In the genomic region with DNA sequence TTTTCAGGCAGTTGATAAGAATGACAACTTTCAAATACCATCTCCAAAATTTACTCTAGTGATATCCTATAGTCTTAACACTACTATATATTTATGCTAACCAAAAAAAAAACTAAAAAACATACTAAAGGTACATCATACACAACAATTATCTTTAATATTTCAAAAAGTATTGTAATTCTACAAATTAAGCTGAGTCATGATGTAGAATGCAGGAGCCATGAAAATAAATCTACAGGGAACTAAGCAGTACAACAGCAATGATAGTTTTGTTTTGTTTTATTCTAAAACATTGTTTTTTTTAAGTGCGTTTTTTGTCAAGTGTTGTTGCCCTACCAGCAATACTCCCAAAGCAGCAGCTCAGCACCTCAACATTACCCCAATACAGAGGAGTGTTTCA, we compare ENCODE assay signal across 18 cellular contexts.
DNase-seq lines count a peak whose midpoint lies in the region; ATAC-seq, FAIRE-seq and TF ChIP-seq lines count a peak whose summit lies in the region.
"Had no signal": no experiment of that assay in that cellular context is flagged by ENCODE, and none has a peak within 500 bp of the region (broad histone marks: within the 10 kb centered on the region; RNA-seq: fewer than 3 reads in every experiment).

No MANE protein-coding gene starts in this region.

- H3K4me1 Mint-ChIP-seq in WTC11 = peaks cover 5% of the 10 kb centered on the region; the same call in 1 of the 2 replicates
- H3K4me1 Mint-ChIP-seq in CD8-positive, alpha-beta memory T cell = no peaks in the 10 kb centered on the region
- H3K4me1 Mint-ChIP-seq: CD4-positive, alpha-beta memory T cell had no signal

- no peak for TF ChIP-seq RAD21 in HepG2 (CRISPR knock-in tag; IDR thresholded peaks at IDR 0.05)

- CTCF ChIA-PET in HepG2 (lab: Yijun Ruan, JAX; ENCODE audit: low intra/inter-chr PET ratio, low total read pairs) = no interaction called here
- CTCF ChIA-PET in WTC11 (lab: Charles Lee) = no interaction called here
- CTCF ChIA-PET in CD8-positive, alpha-beta memory T cell (lab: Charles Lee) = no interaction called here

- TF ChIP-seq CTCF in HepG2 (CRISPR knock-in tag; IDR thresholded peaks at IDR 0.05) (no peak), right lobe of liver (IDR thresholded peaks at IDR 0.05) (no peak), WTC11 (IDR thresholded peaks at IDR 0.05) (no peak), kidney (IDR thresholded peaks at IDR 0.05; ENCODE audit: borderline replicate concordance, extremely low read depth, insufficient read depth) (no peak)

- in situ Hi-C loops in HepG2 (cut with HindIII; ENCODE audit: extremely low pct_ligation_motif_present, low pct_unique_long_range_greater_than_20kb) = no loop called here

- H3K9ac ChIP-seq in HepG2 (ENCODE audit: insufficient read depth, low read depth, low read length) = no peak overlapping the region
- no peak overlapping the region for H3K9ac ChIP-seq in kidney (ENCODE audit: low read length in 2 of 2)

- WGBS in HepG2 (ENCODE audit: low lambda C conversion rate) = 95% methylated on average over 1 of the region's 1 CpG
- 80% methylated on average over 1 of the region's 1 CpG for WGBS in right lobe of liver (ENCODE audit: insufficient coverage, low coverage, low lambda C conversion rate, missing lambda C conversion rate)

- H3K27me3 ChIP-seq in HepG2 (ENCODE audit: control insufficient read depth in 1 of 2, insufficient read depth in 2 of 2, low read length in 2 of 2) (no peaks in the 10 kb centered on the region; a peak in 1 of 5 replicates), right lobe of liver (no peaks in the 10 kb centered on the region)
- H3K27me3 ChIP-seq in CD8-positive, alpha-beta memory T cell (ENCODE audit: insufficient read depth, low read length, poor library complexity, severe bottlenecking) = no peaks in the 10 kb centered on the region

- intact Hi-C loops in HepG2 (cut with micrococcal nuclease; ENCODE audit: unreplicated experiment) = no loop called here
- intact Hi-C loops in right lobe of liver (cut with DNase I) = no loop called here
- intact Hi-C loops in kidney (cut with DNase I) = no loop called here

- FAIRE-seq in HepG2 (lab: Jason Lieb, UNC) (no peak), kidney (lab: Jason Lieb, UNC) (peak; percentile 38)
- FAIRE-seq: GM12878, H54 had no signal

- H3K4me3 ChIP-seq in HepG2 (replicated peaks in 1 of 3; ENCODE audit: insufficient read depth in 1 of 3, low read depth in 2 of 3, low read length in 3 of 3) (no peak overlapping the region), right lobe of liver (no peak overlapping the region), kidney (ENCODE audit: low read length in 2 of 2) (no peak overlapping the region)
- no peak overlapping the region for H3K4me3 ChIP-seq in CD8-positive, alpha-beta memory T cell (ENCODE audit: low read length)
- H3K4me3 ChIP-seq: GM12878, GM23338, HAP-1 had no signal

- TF ChIP-seq EP300 in HepG2 (IDR thresholded peaks at IDR 0.05; ENCODE audit: low read depth in 2 of 2, low read length in 2 of 2) (no peak), HepG2 (CRISPR knock-in tag; IDR thresholded peaks at IDR 0.05; ENCODE audit: borderline replicate concordance) (no peak)

- no TSS peak for BruUV-seq in HepG2 (replicated peaks; lab: Mats Ljungman, UMichigan)

- no peaks in the 10 kb centered on the region for H3K79me2 ChIP-seq in HepG2 (ENCODE audit: insufficient read depth, low read length)

- H3K36me3 ChIP-seq in HepG2 (replicated peaks in 1 of 2; ENCODE audit: control insufficient read depth in 1 of 2, insufficient read depth in 2 of 2, low read length in 2 of 2) = no peaks in the 10 kb centered on the region
- H3K36me3 ChIP-seq in right lobe of liver = no peaks in the 10 kb centered on the region
- H3K36me3 ChIP-seq in kidney (ENCODE audit: control insufficient read depth in 1 of 2, insufficient read depth in 2 of 2, low read length in 2 of 2) = no peaks in the 10 kb centered on the region
- H3K36me3 ChIP-seq in CD8-positive, alpha-beta memory T cell (ENCODE audit: insufficient read depth, low read length) = no peaks in the 10 kb centered on the region
- H3K36me3 ChIP-seq: HAP-1 had no signal

- H3K4me1 ChIP-seq in HepG2 (ENCODE audit: insufficient read depth, low read length) (no peaks in the 10 kb centered on the region), right lobe of liver (no peaks in the 10 kb centered on the region), kidney (ENCODE audit: control insufficient read depth in 1 of 2, insufficient read depth in 1 of 2, low read depth in 1 of 2, low read length in 2 of 2) (no peaks in the 10 kb centered on the region)
- no peaks in the 10 kb centered on the region for H3K4me1 ChIP-seq in CD8-positive, alpha-beta memory T cell (ENCODE audit: insufficient read depth, low read length)
- H3K4me1 ChIP-seq: Caco-2, HAP-1 had no signal

- POLR2A ChIA-PET in HepG2 (lab: Yijun Ruan, JAX) = no interaction called here
- POLR2A ChIA-PET in WTC11 (lab: Charles Lee) = no interaction called here
- POLR2A ChIA-PET in CD8-positive, alpha-beta memory T cell (lab: Charles Lee) = no interaction called here

- H3K9me3 Mint-ChIP-seq in WTC11 = no peaks in the 10 kb centered on the region
- H3K9me3 Mint-ChIP-seq in CD8-positive, alpha-beta memory T cell = no peaks in the 10 kb centered on the region
- H3K9me3 Mint-ChIP-seq: GM23338 had no signal

- H3K27me3 Mint-ChIP-seq in WTC11 (ENCODE audit: low read depth) = no peaks in the 10 kb centered on the region
- H3K27me3 Mint-ChIP-seq in CD8-positive, alpha-beta memory T cell = no peaks in the 10 kb centered on the region
- H3K27me3 Mint-ChIP-seq: CD4-positive, alpha-beta memory T cell had no signal

- no peak overlapping the region for H2AFZ ChIP-seq in HepG2 (ENCODE audit: low read length)
- H2AFZ ChIP-seq: GM23338 had no signal

- H3K4me2 ChIP-seq in HepG2 (ENCODE audit: low read depth, low read length) = no peak overlapping the region
- H3K4me2 ChIP-seq: GM23338 had no signal

- no peak for ATAC-seq in HepG2
- ATAC-seq in right lobe of liver = no peak
- peak; percentile 36; the same call in 1 of the 2 replicates for ATAC-seq in WTC11
- ATAC-seq: GM12878, GM23338 had no signal

- H3K36me3 Mint-ChIP-seq in WTC11 = no peaks in the 10 kb centered on the region
- H3K36me3 Mint-ChIP-seq in CD8-positive, alpha-beta memory T cell = peaks cover 0 to 4% (median 0%) of the 10 kb centered on the region in 3 donors
- H3K36me3 Mint-ChIP-seq: CD4-positive, alpha-beta memory T cell had no signal

- no peak overlapping the region for H3K4me3 Mint-ChIP-seq in WTC11
- no peak overlapping the region for H3K4me3 Mint-ChIP-seq in CD8-positive, alpha-beta memory T cell
- H3K4me3 Mint-ChIP-seq: CD4-positive, alpha-beta memory T cell; GM23338 had no signal

- no peak overlapping the region for H3K27ac ChIP-seq in HepG2 (ENCODE audit: extremely low read length, insufficient read depth, low read length)
- H3K27ac ChIP-seq in right lobe of liver = no peak overlapping the region
- H3K27ac ChIP-seq in kidney (ENCODE audit: low read depth in 2 of 2, low read length in 2 of 2) = no peak overlapping the region
- no peak overlapping the region for H3K27ac ChIP-seq in CD8-positive, alpha-beta memory T cell (ENCODE audit: low read depth, low read length)

- TF ChIP-seq POLR2A in HepG2 (IDR thresholded peaks at IDR 0.05; ENCODE audit: insufficient read depth in 1 of 2, low read depth in 2 of 2, low read length in 2 of 2) (no peak), right lobe of liver (IDR thresholded peaks at IDR 0.05) (no peak)

- H4K20me1 ChIP-seq in HepG2 (ENCODE audit: insufficient read depth, low read length) = no peaks in the 10 kb centered on the region

- H3K9me3 ChIP-seq in HepG2 (ENCODE audit: low read length) (no peaks in the 10 kb centered on the region), right lobe of liver (no peaks in the 10 kb centered on the region), kidney (ENCODE audit: control insufficient read depth in 1 of 2, low read length in 2 of 2) (no peaks in the 10 kb centered on the region)
- H3K9me3 ChIP-seq in CD8-positive, alpha-beta memory T cell (ENCODE audit: low read length) = no peaks in the 10 kb centered on the region
- H3K9me3 ChIP-seq: Caco-2, HAP-1 had no signal

- DNase-seq in HepG2 (ENCODE audit: low spot score) (no peak), right lobe of liver (no peak), WTC11 (ENCODE audit: low spot score) (no peak), kidney (no peak), NCI-H82 (lab: John Stamatoyannopoulos, UW) (no peak)
- no peak for DNase-seq in CD8-positive, alpha-beta memory T cell
- DNase-seq: 8988T; C1 segment of cervical spinal cord; Caco-2; CD4-positive, alpha-beta memory T cell; DMS153; DMS79; EL; GDM1 had no signal

- H3K27ac Mint-ChIP-seq in WTC11 = no peak overlapping the region
- no peak overlapping the region for H3K27ac Mint-ChIP-seq in CD8-positive, alpha-beta memory T cell
- H3K27ac Mint-ChIP-seq: CD4-positive, alpha-beta memory T cell had no signal

TF ChIP-seq in WTC11, 78 proteins besides CTCF, POLR2A, EP300 and RAD21 (continues in another document):
- TF ChIP-seq ZNF416 (CRISPR knock-in tag; IDR thresholded peaks at IDR 0.05) (no peak), ATF1 (CRISPR knock-in tag; IDR thresholded peaks at IDR 0.05) (no peak), JUN (CRISPR knock-in tag; IDR thresholded peaks at IDR 0.05) (no peak), MYBL2 (CRISPR knock-in tag; IDR thresholded peaks at IDR 0.05) (no peak), PRRX2 (CRISPR knock-in tag; IDR thresholded peaks at IDR 0.05) (no peak)
- TF ChIP-seq, protein P1, sequence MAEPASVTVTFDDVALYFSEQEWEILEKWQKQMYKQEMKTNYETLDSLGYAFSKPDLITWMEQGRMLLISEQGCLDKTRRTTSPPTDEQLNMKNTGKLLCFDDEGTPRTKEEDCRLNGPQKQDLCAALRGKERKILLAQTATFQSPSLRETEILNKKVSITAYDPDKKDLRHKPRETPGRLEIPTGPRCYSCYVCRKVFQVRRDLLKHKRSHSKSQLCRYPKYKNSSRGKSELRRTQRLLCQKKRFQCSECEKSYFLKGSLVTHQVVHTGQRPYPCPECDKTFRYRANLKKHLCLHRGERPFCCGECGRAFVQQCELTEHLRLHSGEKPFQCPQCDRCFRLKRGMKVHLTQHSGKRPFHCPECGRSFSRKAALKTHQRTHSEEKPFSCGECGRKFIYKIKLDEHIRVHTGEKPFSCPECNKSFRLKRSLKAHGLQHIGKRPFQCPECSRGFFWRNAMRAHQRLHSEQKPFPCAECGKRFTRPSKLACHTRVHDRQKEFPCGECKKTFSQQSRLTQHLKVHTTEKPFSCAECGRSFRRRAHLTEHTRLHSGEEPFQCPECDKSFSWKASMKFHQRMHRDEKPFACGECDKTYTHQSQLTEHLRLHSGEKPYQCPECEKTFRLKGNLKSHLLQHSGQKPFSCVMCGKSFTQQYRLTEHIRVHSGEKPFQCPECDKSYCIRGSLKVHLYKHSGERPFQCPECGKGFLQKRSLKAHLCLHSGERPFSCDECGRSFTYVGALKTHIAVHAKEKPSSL (CRISPR knock-in tag; conservative IDR thresholded peaks at IDR 0.05) = no peak
